In genomic region chr5:111649516-111649915, GRCh38 we compare ENCODE assay signal across 17 cellular contexts.
A peak's percentile ranks its signal among the peaks of the same experiment; 100 is the strongest.
DNase-seq lines count a peak whose midpoint lies in the region; ATAC-seq and TF ChIP-seq lines count a peak whose summit lies in the region.
"Had no signal": no experiment of that assay in that cellular context is flagged by ENCODE, and none has a peak within 500 bp of the region (broad histone marks: within the 10 kb centered on the region; RNA-seq: fewer than 3 reads in every experiment).

No MANE protein-coding gene starts in this region.

- H3K9me3 ChIP-seq in esophagus muscularis mucosa (no peaks in the 10 kb centered on the region), colonic mucosa (no peaks in the 10 kb centered on the region)
- H3K9me3 ChIP-seq: A549 had no signal

- 67% methylated on average over 1 of the region's 1 CpG for WGBS in esophagus muscularis mucosa

- DNase-seq in HS-27A (ENCODE audit: low read depth) = peak; percentile 40
- DNase-seq in NCI-H446 treated with DMSO at 0.1 percent for 48 hours (lab: John Stamatoyannopoulos, UW) = peak; percentile 61
- DNase-seq in esophagus muscularis mucosa (ENCODE audit: extremely low spot score) = peak; percentile 34
- peak; percentile 48 for DNase-seq in retinal pigment epithelial cell (ENCODE audit: low read depth)
- DNase-seq in colonic mucosa = no peak
- DNase-seq in stimulated activated naive CD8-positive, alpha-beta T cell treated with anti-CD3 and anti-CD28 coated beads, Interleukin-15, amount 100 ng/mL, for 72 hours = no peak
- DNase-seq in C1 segment of cervical spinal cord (lab: John Stamatoyannopoulos, UW) = no peak
- no peak for DNase-seq in DMS153 treated with DMSO at 0.1 percent for 48 hours (lab: John Stamatoyannopoulos, UW; ENCODE audit: unreplicated experiment)
- DNase-seq: AML-193; CD4-positive, alpha-beta memory T cell; DMS153; DMS79 treated with DMSO at 0.1 percent for 48 hours; GF-D8; H9 had no signal

- no peak overlapping the region for H3K4me3 ChIP-seq in esophagus muscularis mucosa
- H3K4me3 ChIP-seq in retinal pigment epithelial cell (ENCODE audit: low read length) = no peak overlapping the region
- no peak overlapping the region for H3K4me3 ChIP-seq in colonic mucosa
- H3K4me3 ChIP-seq: A549 had no signal

- no peak overlapping the region for H3K27ac Mint-ChIP-seq in stimulated activated naive CD8-positive, alpha-beta T cell treated with anti-CD3 and anti-CD28 coated beads, Interleukin-15, amount 100 ng/mL, for 72 hours
- H3K27ac Mint-ChIP-seq: CD14-positive monocyte; CD4-positive, alpha-beta memory T cell; H9 had no signal

- TF ChIP-seq POLR2A in esophagus muscularis mucosa (IDR thresholded peaks at IDR 0.05; ENCODE audit: low read depth) = no peak

- H3K4me1 ChIP-seq in esophagus muscularis mucosa (no peaks in the 10 kb centered on the region), colonic mucosa (no peaks in the 10 kb centered on the region)
- H3K4me1 ChIP-seq: A549 had no signal

- no peak for TF ChIP-seq EP300 in esophagus muscularis mucosa (IDR thresholded peaks at IDR 0.05)

- no peak overlapping the region for H3K9ac ChIP-seq in colonic mucosa (ENCODE audit: low read depth in 2 of 2, low read length in 2 of 2)

- H3K27me3 ChIP-seq in esophagus muscularis mucosa (no peaks in the 10 kb centered on the region), colonic mucosa (no peaks in the 10 kb centered on the region)

- H3K4me1 Mint-ChIP-seq in stimulated activated naive CD8-positive, alpha-beta T cell treated with anti-CD3 and anti-CD28 coated beads, Interleukin-15, amount 100 ng/mL, for 72 hours = no peaks in the 10 kb centered on the region
- H3K4me1 Mint-ChIP-seq: CD14-positive monocyte; CD4-positive, alpha-beta memory T cell had no signal

- no peak overlapping the region for H3K4me3 Mint-ChIP-seq in stimulated activated naive CD8-positive, alpha-beta T cell treated with anti-CD3 and anti-CD28 coated beads, Interleukin-15, amount 100 ng/mL, for 72 hours
- H3K4me3 Mint-ChIP-seq: CD14-positive monocyte; CD4-positive, alpha-beta memory T cell; H9 had no signal

- TF ChIP-seq CTCF in esophagus muscularis mucosa (IDR thresholded peaks at IDR 0.05) (no peak), retinal pigment epithelial cell (conservative IDR thresholded peaks at IDR 0.05; ENCODE audit: low read depth, low read length) (no peak), colonic mucosa (IDR thresholded peaks at IDR 0.05) (no peak)

- H3K36me3 ChIP-seq in esophagus muscularis mucosa (no peaks in the 10 kb centered on the region), colonic mucosa (no peaks in the 10 kb centered on the region)

- intact Hi-C loops in esophagus muscularis mucosa (cut with DNase I) = no loop called here
- intact Hi-C loops in colonic mucosa (cut with DNase I) = no loop called here

- H3K27me3 Mint-ChIP-seq in stimulated activated naive CD8-positive, alpha-beta T cell treated with anti-CD3 and anti-CD28 coated beads, Interleukin-15, amount 100 ng/mL, for 72 hours = no peaks in the 10 kb centered on the region

- H3K9me3 Mint-ChIP-seq in stimulated activated naive CD8-positive, alpha-beta T cell treated with anti-CD3 and anti-CD28 coated beads, Interleukin-15, amount 100 ng/mL, for 72 hours = peaks cover 0 to 6% of the 10 kb centered on the region in 2 donors

- no peak overlapping the region for H3K27ac ChIP-seq in esophagus muscularis mucosa (replicated peaks in 1 of 4)
- H3K27ac ChIP-seq in colonic mucosa = no peak overlapping the region
- H3K27ac ChIP-seq: 22Rv1, A549 had no signal

- ATAC-seq in stimulated activated naive CD8-positive, alpha-beta T cell treated with anti-CD3 and anti-CD28 coated beads, Interleukin-15, amount 100 ng/mL, for 72 hours = no peak
- ATAC-seq: A549 had no signal

Comparison
In these comparisons a context has a peak if more than half of its experiments do, and no peak if none do; other contexts are left out.
1. DNase-seq: peak in HS-27A (single experiment), NCI-H446 treated with DMSO at 0.1 percent for 48 hours (single experiment), esophagus muscularis mucosa (single experiment) and retinal pigment epithelial cell (single experiment); none in colonic mucosa (single experiment), stimulated activated naive CD8-positive, alpha-beta T cell treated with anti-CD3 and anti-CD28 coated beads, Interleukin-15, amount 100 ng/mL, for 72 hours (0 of 2), C1 segment of cervical spinal cord (0 of 14) and DMS153 treated with DMSO at 0.1 percent for 48 hours (single experiment).